In genomic region chr17:8435245-8436168, GRCh38 we compare ENCODE assay signal across 8 cellular contexts. TPM values are rescaled to one million over a fixed set of nuclear protein-coding genes. Genes with fewer than 3 reads are reported as not detected.
DNase-seq lines count a peak whose midpoint lies in the region; ATAC-seq and TF ChIP-seq lines count a peak whose summit lies in the region.

NDEL1 (plus strand) TSS chr17:8435884; CDS start chr17:8444272, 8,388 bp downstream.

- peak within 1 kb of the TSS; percentile 57 for H2BK120ac ChIP-seq in trophoblast cell (ENCODE audit: insufficient read depth, low read length, poor library complexity)

- peaks cover 8% of the 10 kb centered on the region for H3K79me1 ChIP-seq in trophoblast cell (ENCODE audit: low read length)

- H3K4me1 Mint-ChIP-seq in T-cell, result peaks cover 41 to 44% (median 41%) of the 10 kb centered on the region in 3 donors

- peak; percentile 98 to 100 for TF ChIP-seq EP300 in tibial nerve (IDR thresholded peaks at IDR 0.05)

- peak within 1 kb of the TSS; percentile 98 for H3K4me2 ChIP-seq in trophoblast cell (ENCODE audit: low read length)

- H3K9me3 ChIP-seq in trophoblast cell (ENCODE audit: insufficient read depth, low read depth, low read length) (no peaks in the 10 kb centered on the region), tibial nerve (no peaks in the 10 kb centered on the region)

- H2AFZ ChIP-seq in trophoblast cell (ENCODE audit: insufficient read depth, low read length, poor library complexity), result peak within 1 kb of the TSS; percentile 69

- no peak within 1 kb of the TSS for H2BK12ac ChIP-seq in trophoblast cell (ENCODE audit: low read length)

- peaks cover 7% of the 10 kb centered on the region for H3K79me2 ChIP-seq in trophoblast cell (ENCODE audit: control insufficient read depth, insufficient read depth, low read length, poor library complexity)

- H3K36me3 ChIP-seq in trophoblast cell (ENCODE audit: control insufficient read depth in 1 of 2, insufficient read depth in 2 of 2, low read length in 2 of 2) (peaks cover 5% of the 10 kb centered on the region in 2 experiments), tibial nerve (peaks cover 0 to 8% (median 0%) of the 10 kb centered on the region in 3 donors)

- peak within 1 kb of the TSS; percentile 65 for H4K12ac ChIP-seq in trophoblast cell (ENCODE audit: low read depth, low read length)

- POLR2A ChIA-PET in T-cell (lab: Charles Lee), result interaction anchor here in 1 of 2 donors (0.6 to 0.7 kb wide), 2 partner anchors 48 to 141 kb away, joined by 3 to 7 read pairs; no protein-coding TSS in a partner anchor

- H4K91ac ChIP-seq in trophoblast cell (ENCODE audit: low read depth, low read length), result peak within 1 kb of the TSS; percentile 84

- in situ Hi-C loops in GM13977 (cut with MboI; ENCODE audit: low pct_unique_long_range_greater_than_20kb, low sequenced_read_pairs, unreplicated experiment), result no loop called here

- H3K4me1 ChIP-seq in trophoblast cell (ENCODE audit: control insufficient read depth in 1 of 2, insufficient read depth in 2 of 2, low read length in 2 of 2) (no peaks in the 10 kb centered on the region), tibial nerve (peaks cover 0 to 44% (median 9%) of the 10 kb centered on the region in 4 donors)

- H3K4me3 Mint-ChIP-seq in T-cell, result peak within 1 kb of the TSS; percentile 93 to 98 (median 96)

- peak within 1 kb of the TSS; percentile 59 for H2AK5ac ChIP-seq in trophoblast cell (ENCODE audit: low read length)

- 2 to 3% (median 3%) methylated on average over 59 to 68 of the region's 68 CpGs for WGBS in adipose tissue, 3 donors
- WGBS in trophoblast cell (ENCODE audit: extremely low coverage, insufficient coverage, insufficient read length), result no CpG with 5 or more reads among the region's 68 CpGs
- 6 to 17% methylated on average over 8 to 22 of the region's 68 CpGs for WGBS in tibial nerve, 2 donors

- H3K23ac ChIP-seq in trophoblast cell (ENCODE audit: low read length), result no peak within 1 kb of the TSS

- peak within 1 kb of the TSS; percentile 87 for H2BK5ac ChIP-seq in trophoblast cell (ENCODE audit: low read depth, low read length, poor library complexity)

- TF ChIP-seq POLR2A in tibial nerve (IDR thresholded peaks at IDR 0.05), result peak; percentile 98 to 100

- H3K9me3 Mint-ChIP-seq in T-cell, result no peaks in the 10 kb centered on the region

- no peaks in the 10 kb centered on the region for H3K27me3 Mint-ChIP-seq in T-cell

- DNase-seq in GM13977 (ENCODE audit: low spot score) (peak; percentile 100), NCI-H146 (lab: John Stamatoyannopoulos, UW) (peak; percentile 98), T-cell (peak; percentile 97 to 100 (median 99)), cardiac septum (ENCODE audit: low spot score) (peak; percentile 100), trophoblast cell (peak; percentile 97 to 98), tibial nerve (ENCODE audit: low spot score in 2 of 2) (peak; percentile 97 to 98)

- intact Hi-C loops in cardiac septum (cut with DNase I), result loop anchor here (5.0 kb wide), 1 partner anchor 53 kb away; the partner anchor contains the start of gene RPL26

- peak within 1 kb of the TSS; percentile 93 for H3K18ac ChIP-seq in trophoblast cell (ENCODE audit: low read length)

- peak within 1 kb of the TSS; percentile 98 for H3K27ac ChIP-seq in adipose tissue (ENCODE audit: low read depth, low read length)
- H3K27ac ChIP-seq in trophoblast cell (ENCODE audit: low read depth, low read length), result peak within 1 kb of the TSS; percentile 85
- H3K27ac ChIP-seq in tibial nerve, result peak within 1 kb of the TSS; percentile 95 to 100 (median 98)

- ATAC-seq in HG02870 (IDR thresholded peaks at IDR 0.05; ENCODE audit: unreplicated experiment) (peak; percentile 94), T-cell (replicated peaks in 1 of 4) (peak; percentile 95 to 96 (median 95))

- peak within 1 kb of the TSS; percentile 94 for H3K9ac ChIP-seq in trophoblast cell (ENCODE audit: low read length)

- H3K36me3 Mint-ChIP-seq in T-cell, result no peaks in the 10 kb centered on the region

- H3K4me3 ChIP-seq in trophoblast cell (ENCODE audit: low read depth, low read length), result peak within 1 kb of the TSS; percentile 92
- peak within 1 kb of the TSS; percentile 65 to 100 (median 76) for H3K4me3 ChIP-seq in tibial nerve

- H3K27ac Mint-ChIP-seq in T-cell, result peak within 1 kb of the TSS; percentile 94 to 98

- peak within 1 kb of the TSS; percentile 78 for H4K8ac ChIP-seq in trophoblast cell (ENCODE audit: low read depth, low read length)

- TF ChIP-seq CTCF in GM13977 (IDR thresholded peaks at IDR 0.05; ENCODE audit: extremely low read depth, insufficient read depth, missing control alignments) (no peak), tibial nerve (IDR thresholded peaks at IDR 0.05) (peak in 1 of 5 experiments; percentile 35)

- peak within 1 kb of the TSS; percentile 94 for H3K14ac ChIP-seq in trophoblast cell (ENCODE audit: low read length)

- H3K4ac ChIP-seq in trophoblast cell (ENCODE audit: low read depth, low read length), result peak within 1 kb of the TSS; percentile 97

- CTCF ChIA-PET in T-cell (lab: Charles Lee), result interaction anchor here in 1 of 2 donors (0.6 to 1.6 kb wide), 7 partner anchors 25 to 316 kb away, joined by 3 to 8 read pairs (median 3); no protein-coding TSS in a partner anchor

- H3K27me3 ChIP-seq in trophoblast cell (ENCODE audit: insufficient read depth, low read length) (no peaks in the 10 kb centered on the region), tibial nerve (no peaks in the 10 kb centered on the region)

RNA-seq across cellular contexts. Expression of gene NDEL1, which starts in this region (rescaled TPM):
- total RNA-seq in T-cell, result 100 to 1,000 TPM in 2 of 5 donors, 10 to 100 TPM in 3; 83.4 to 241 (median 99.0) TPM
- polyA plus RNA-seq in adipose tissue, result 10 to 100 TPM; 14.8 to 68.8 (median 54.0) TPM
- 42.0 TPM for total RNA-seq in cardiac septum
- polyA plus RNA-seq in trophoblast cell (2013), result 60.7 and 61.4 TPM in 2 replicates
- 100 to 1,000 TPM in 1 of 4 donors, 10 to 100 TPM in 3; 63.6 to 102 (median 84.1) TPM for total RNA-seq in tibial nerve

Comparison
In these comparisons a context has a peak if more than half of its experiments do, and no peak if none do; other contexts are left out.
1. Peak in every context shown above with its lines: DNase-seq, ATAC-seq, H3K4me3 ChIP-seq and H3K27ac ChIP-seq.